20 cellular contexts compared by ENCODE assay signal in genomic region chr3:27869152-27869551, GRCh38.
DNase-seq lines count a peak whose midpoint lies in the region; ATAC-seq and TF ChIP-seq lines count a peak whose summit lies in the region.
"Had no signal": no experiment of that assay in that cellular context is flagged by ENCODE, and none has a peak within 500 bp of the region (broad histone marks: within the 10 kb centered on the region; RNA-seq: fewer than 3 reads in every experiment).

No MANE protein-coding gene starts in this region.

- H3K27ac Mint-ChIP-seq in activated naive CD4-positive, alpha-beta T cell treated with anti-CD3 and anti-CD28 coated beads, Interleukin-2, amount 50 U/mL, for 24 hours = peak overlapping the region; percentile 66
- H3K27ac Mint-ChIP-seq in activated naive CD4-positive, alpha-beta T cell treated with anti-CD3 and anti-CD28 coated beads for 36 hours = no peak overlapping the region
- H3K27ac Mint-ChIP-seq in natural killer cell treated with Interleukin-12 subunit alpha and Interleukin-12 subunit beta and Interleukin-15 and Interleukin-18, amount 100 ng/mL, for 72 hours = peak overlapping the region; percentile 3 to 18
- H3K27ac Mint-ChIP-seq in natural killer cell = no peak overlapping the region
- H3K27ac Mint-ChIP-seq: B cell; CD14-positive monocyte; CD8-positive, alpha-beta memory T cell had no signal

- TF ChIP-seq CTCF in natural killer cell (IDR thresholded peaks at IDR 0.05) = no peak

- ATAC-seq in natural killer cell treated with Interleukin-12 subunit alpha and Interleukin-12 subunit beta and Interleukin-15 and Interleukin-18, amount 100 ng/mL, for 72 hours = no peak
- no peak for ATAC-seq in natural killer cell
- ATAC-seq: A549 had no signal

- peaks cover 22% of the 10 kb centered on the region for H3K9me3 Mint-ChIP-seq in activated naive CD4-positive, alpha-beta T cell treated with anti-CD3 and anti-CD28 coated beads, Interleukin-2, amount 50 U/mL, for 24 hours
- H3K9me3 Mint-ChIP-seq in activated naive CD4-positive, alpha-beta T cell treated with anti-CD3 and anti-CD28 coated beads for 36 hours = peaks cover 14% of the 10 kb centered on the region
- peaks cover 22% of the 10 kb centered on the region for H3K9me3 Mint-ChIP-seq in natural killer cell treated with Interleukin-12 subunit alpha and Interleukin-12 subunit beta and Interleukin-15 and Interleukin-18, amount 100 ng/mL, for 72 hours
- peaks cover 10 to 12% of the 10 kb centered on the region in 2 donors for H3K9me3 Mint-ChIP-seq in natural killer cell

- H3K4me3 Mint-ChIP-seq in activated naive CD4-positive, alpha-beta T cell treated with anti-CD3 and anti-CD28 coated beads, Interleukin-2, amount 50 U/mL, for 24 hours = no peak overlapping the region
- H3K4me3 Mint-ChIP-seq in activated naive CD4-positive, alpha-beta T cell treated with anti-CD3 and anti-CD28 coated beads for 36 hours = no peak overlapping the region
- H3K4me3 Mint-ChIP-seq in natural killer cell treated with Interleukin-12 subunit alpha and Interleukin-12 subunit beta and Interleukin-15 and Interleukin-18, amount 100 ng/mL, for 72 hours = no peak overlapping the region
- no peak overlapping the region for H3K4me3 Mint-ChIP-seq in natural killer cell
- H3K4me3 Mint-ChIP-seq: B cell; CD14-positive monocyte; CD4-positive, CD25-positive, alpha-beta regulatory T cell; CD8-positive, alpha-beta memory T cell had no signal

- H3K36me3 Mint-ChIP-seq in activated naive CD4-positive, alpha-beta T cell treated with anti-CD3 and anti-CD28 coated beads, Interleukin-2, amount 50 U/mL, for 24 hours = peaks cover 9% of the 10 kb centered on the region
- peaks cover 7% of the 10 kb centered on the region for H3K36me3 Mint-ChIP-seq in activated naive CD4-positive, alpha-beta T cell treated with anti-CD3 and anti-CD28 coated beads for 36 hours (ENCODE audit: low read depth)
- peaks cover 32% of the 10 kb centered on the region for H3K36me3 Mint-ChIP-seq in natural killer cell treated with Interleukin-12 subunit alpha and Interleukin-12 subunit beta and Interleukin-15 and Interleukin-18, amount 100 ng/mL, for 72 hours
- peaks cover 33% of the 10 kb centered on the region for H3K36me3 Mint-ChIP-seq in natural killer cell
- H3K36me3 Mint-ChIP-seq: CD14-positive monocyte had no signal

- intact Hi-C loops in activated naive CD4-positive, alpha-beta T cell treated with anti-CD3 and anti-CD28 coated beads for 36 hours (cut with micrococcal nuclease) = no loop called here
- intact Hi-C loops in natural killer cell (cut with micrococcal nuclease) = no loop called here

- H3K27me3 Mint-ChIP-seq in activated naive CD4-positive, alpha-beta T cell treated with anti-CD3 and anti-CD28 coated beads, Interleukin-2, amount 50 U/mL, for 24 hours = no peaks in the 10 kb centered on the region
- H3K27me3 Mint-ChIP-seq in activated naive CD4-positive, alpha-beta T cell treated with anti-CD3 and anti-CD28 coated beads for 36 hours (ENCODE audit: low read depth) = no peaks in the 10 kb centered on the region
- H3K27me3 Mint-ChIP-seq in natural killer cell treated with Interleukin-12 subunit alpha and Interleukin-12 subunit beta and Interleukin-15 and Interleukin-18, amount 100 ng/mL, for 72 hours = peaks cover 0 to 5% of the 10 kb centered on the region in 2 donors
- peaks cover 17 to 20% of the 10 kb centered on the region in 2 donors for H3K27me3 Mint-ChIP-seq in natural killer cell (ENCODE audit: low read depth in 2 of 2)
- H3K27me3 Mint-ChIP-seq: CD4-positive, CD25-positive, alpha-beta regulatory T cell; CD8-positive, alpha-beta memory T cell had no signal

- no peaks in the 10 kb centered on the region for H3K4me1 Mint-ChIP-seq in activated naive CD4-positive, alpha-beta T cell treated with anti-CD3 and anti-CD28 coated beads, Interleukin-2, amount 50 U/mL, for 24 hours
- no peaks in the 10 kb centered on the region for H3K4me1 Mint-ChIP-seq in activated naive CD4-positive, alpha-beta T cell treated with anti-CD3 and anti-CD28 coated beads for 36 hours (ENCODE audit: low read depth)
- H3K4me1 Mint-ChIP-seq in natural killer cell treated with Interleukin-12 subunit alpha and Interleukin-12 subunit beta and Interleukin-15 and Interleukin-18, amount 100 ng/mL, for 72 hours (ENCODE audit: low read depth in 2 of 2) = peaks cover 0 to 8% of the 10 kb centered on the region in 2 donors
- H3K4me1 Mint-ChIP-seq in natural killer cell = no peaks in the 10 kb centered on the region
- H3K4me1 Mint-ChIP-seq: B cell; CD14-positive monocyte; CD8-positive, alpha-beta memory T cell had no signal

- CTCF ChIA-PET in activated naive CD4-positive, alpha-beta T cell treated with anti-CD3 and anti-CD28 coated beads for 36 hours (lab: Charles Lee) = interaction anchor here (0.6 kb wide), 1 partner anchor 98 kb away, joined by 3 read pairs; no protein-coding TSS in a partner anchor

- DNase-seq in activated naive CD4-positive, alpha-beta T cell treated with anti-CD3 and anti-CD28 coated beads for 36 hours = no peak
- no peak for DNase-seq in natural killer cell treated with Interleukin-12 subunit alpha and Interleukin-12 subunit beta and Interleukin-15 and Interleukin-18, amount 100 ng/mL, for 72 hours (ENCODE audit: low spot score)
- no peak for DNase-seq in natural killer cell
- DNase-seq in C1 segment of cervical spinal cord (lab: John Stamatoyannopoulos, UW) = no peak
- DNase-seq: AML-193; CD4-positive, alpha-beta memory T cell; CD4-positive, CD25-positive, alpha-beta regulatory T cell; CD8-positive, alpha-beta memory T cell; COR-L47; DMS 273 treated with DMSO at 0.1 percent for 48 hours; DMS153; DMS53; DMS79; DND-41; EL; GDM1 had no signal

Comparison
In these comparisons a context has a peak if more than half of its experiments do, and no peak if none do; other contexts are left out.
1. H3K27ac Mint-ChIP-seq: peak in activated naive CD4-positive, alpha-beta T cell treated with anti-CD3 and anti-CD28 coated beads, Interleukin-2, amount 50 U/mL, for 24 hours (single experiment) and natural killer cell treated with Interleukin-12 subunit alpha and Interleukin-12 subunit beta and Interleukin-15 and Interleukin-18, amount 100 ng/mL, for 72 hours (2 of 2); none in activated naive CD4-positive, alpha-beta T cell treated with anti-CD3 and anti-CD28 coated beads for 36 hours (single experiment) and natural killer cell (0 of 2).